11 cellular contexts compared by ENCODE assay signal in the genomic region with DNA sequence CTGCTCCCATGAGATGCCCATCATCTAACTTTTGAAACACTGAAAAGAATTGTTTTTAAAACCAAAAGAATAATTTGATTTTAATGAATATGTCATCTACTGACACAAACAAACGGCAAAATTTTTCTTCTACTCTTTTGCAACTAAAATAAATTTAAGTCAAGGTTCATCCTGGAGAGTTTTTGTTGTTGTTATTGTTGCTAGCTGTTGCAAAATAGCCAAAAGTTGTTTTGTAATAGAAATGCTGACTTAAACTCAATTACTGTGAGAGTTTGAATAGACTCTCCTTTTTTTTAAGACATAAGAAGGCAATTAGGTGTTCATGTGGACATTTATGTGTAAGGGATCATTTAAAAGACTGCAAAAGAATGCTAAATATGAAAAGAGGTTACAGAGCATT.
"Had no signal": no experiment of that assay in that cellular context is flagged by ENCODE, and none has a peak within 500 bp of the region (broad histone marks: within the 10 kb centered on the region; RNA-seq: fewer than 3 reads in every experiment).

No MANE protein-coding gene starts in this region.

- H3K27ac ChIP-seq: GM23248 had no signal

- H3K36me3 ChIP-seq: HAP-1 had no signal

- ATAC-seq: GM23338, HCT116 had no signal

- H3K4me2 ChIP-seq: GM23338 had no signal

- H2AFZ ChIP-seq: GM23248, GM23338 had no signal

- H3K9ac ChIP-seq: GM23248 had no signal

- FAIRE-seq: H1, H54 had no signal

- H3K9me3 ChIP-seq: HAP-1 had no signal

- DNase-seq: GM23248, GOT3, H7, H9, HCEC 1CT, HFFc6 had no signal

- H3K4me3 ChIP-seq: GM23248, GM23338, HAP-1 had no signal
